In genomic region chr10:110407301-110408170, GRCh38 we compare ENCODE assay signal across 18 cellular contexts.
DNase-seq lines count a peak whose midpoint lies in the region; ATAC-seq, FAIRE-seq and TF ChIP-seq lines count a peak whose summit lies in the region.
"Had no signal": no experiment of that assay in that cellular context is flagged by ENCODE, and none has a peak within 500 bp of the region (broad histone marks: within the 10 kb centered on the region; RNA-seq: fewer than 3 reads in every experiment).

No MANE protein-coding gene starts in this region.

- peak overlapping the region in 8 of 11 experiments; percentile 1 to 100 (median 83); a peak in 13 of 22 replicates for H3K4me2 ChIP-seq in BLaER1 treated with 17β-estradiol and CSF1 and Interleukin-3, amounts not matched to agents 10 nM and 100 nM
- H3K4me2 ChIP-seq in keratinocyte (ENCODE audit: control insufficient read depth, extremely low read depth, insufficient read depth, low read depth, low read length), result peak overlapping the region; percentile 20

- ATAC-seq in HG02798 (IDR thresholded peaks at IDR 0.05; ENCODE audit: poor library complexity, unreplicated experiment), result no peak
- ATAC-seq in T-helper 17 cell, result no peak
- ATAC-seq in heart right ventricle, result no peak
- ATAC-seq: gastrocnemius medialis, SK-N-SH treated with all-trans-retinoic acid at 6 μM for 48 hours had no signal

- dilution Hi-C loops in keratinocyte (cut with MboI; ENCODE audit: extremely low pct_ligation_motif_present, low sequenced_read_pairs), result no loop called here

- H3K4me1 ChIP-seq in BLaER1 treated with 17β-estradiol and CSF1 and Interleukin-3, amounts not matched to agents 10 nM and 100 nM, result peaks cover 14 to 85% (median 43%) of the 10 kb centered on the region in 10 experiments
- peaks cover 12% of the 10 kb centered on the region for H3K4me1 ChIP-seq in HUES48 (ENCODE audit: control insufficient read depth, insufficient read depth, low read length)
- H3K4me1 ChIP-seq in adipocyte (ENCODE audit: control insufficient read depth, insufficient read depth, low read length), result peaks cover 48% of the 10 kb centered on the region
- peaks cover 53% of the 10 kb centered on the region for H3K4me1 ChIP-seq in keratinocyte (ENCODE audit: control insufficient read depth, extremely low read depth, insufficient read depth, low read length)
- peaks cover 0 to 27% (median 9%) of the 10 kb centered on the region in 9 donors for H3K4me1 ChIP-seq in heart right ventricle
- H3K4me1 ChIP-seq: gastrocnemius medialis had no signal

- no peak for FAIRE-seq in keratinocyte (lab: Jason Lieb, UNC)

- no peaks in the 10 kb centered on the region for H4K20me1 ChIP-seq in BLaER1 treated with 17β-estradiol and CSF1 and Interleukin-3, amounts not matched to agents 10 nM and 100 nM
- H4K20me1 ChIP-seq in keratinocyte (ENCODE audit: control insufficient read depth, extremely low read depth, insufficient read depth, low read length), result no peaks in the 10 kb centered on the region

- no peak overlapping the region for H2AFZ ChIP-seq in keratinocyte (ENCODE audit: control insufficient read depth, low read length)

- DNase-seq in adipocyte (ENCODE audit: low read depth), result peak; percentile 29
- no peak for DNase-seq in keratinocyte (ENCODE audit: low read depth, low spot score)
- DNase-seq in AG20443 (ENCODE audit: low spot score), result no peak
- DNase-seq in T-helper 17 cell, result no peak
- DNase-seq in heart right ventricle, result no peak
- DNase-seq: activated B cell treated with CpG ODN at 0.5 μM for 24 hours; activated T-cell treated with anti-CD3 and anti-CD28 coated beads, Interleukin-2, amount 50 U/mL, for 24 hours; amygdala; BE2C; gastrocnemius medialis; immature natural killer cell; naive B cell; right cardiac atrium had no signal

- H3K27ac ChIP-seq in BLaER1 treated with 17β-estradiol and CSF1 and Interleukin-3, amounts not matched to agents 10 nM and 100 nM, result peak overlapping the region in 2 of 11 experiments; percentile 53 to 60; a peak in 6 of 22 replicates
- peak overlapping the region; percentile 25 for H3K27ac ChIP-seq in HUES48 (ENCODE audit: low read depth, low read length)
- peak overlapping the region; percentile 53 for H3K27ac ChIP-seq in keratinocyte (ENCODE audit: control insufficient read depth, insufficient read depth, low read length)
- H3K27ac ChIP-seq in heart right ventricle, result no peak overlapping the region
- H3K27ac ChIP-seq: gastrocnemius medialis had no signal

- H3K9ac ChIP-seq in BLaER1 treated with 17β-estradiol and CSF1 and Interleukin-3, amounts not matched to agents 10 nM and 100 nM, result 0 out of 22 replicates have a peak overlapping the region, but pooled peaks of 1 of the 11 experiments have one; percentile 19
- H3K9ac ChIP-seq in HUES48 (ENCODE audit: low read depth, low read length), result no peak overlapping the region
- H3K9ac ChIP-seq in adipocyte (ENCODE audit: low read length), result no peak overlapping the region
- peak overlapping the region; percentile 36 for H3K9ac ChIP-seq in keratinocyte (ENCODE audit: control insufficient read depth, extremely low read depth, insufficient read depth, low read length)

- H3K4me1 Mint-ChIP-seq in T-helper 17 cell, result peaks cover 10% of the 10 kb centered on the region

- H3K36me3 ChIP-seq in BLaER1 treated with 17β-estradiol and CSF1 and Interleukin-3, amounts not matched to agents 10 nM and 100 nM, result no peaks in the 10 kb centered on the region
- no peaks in the 10 kb centered on the region for H3K36me3 ChIP-seq in HUES48 (ENCODE audit: control insufficient read depth, insufficient read depth, low read length)
- no peaks in the 10 kb centered on the region for H3K36me3 ChIP-seq in adipocyte (ENCODE audit: control insufficient read depth, insufficient read depth, low read length, severe bottlenecking)
- no peaks in the 10 kb centered on the region for H3K36me3 ChIP-seq in keratinocyte (ENCODE audit: control insufficient read depth in 2 of 2, extremely low read depth in 1 of 2, insufficient read depth in 2 of 2, low read length in 2 of 2)
- H3K36me3 ChIP-seq in heart right ventricle, result no peaks in the 10 kb centered on the region
- H3K36me3 ChIP-seq: BE2C, gastrocnemius medialis had no signal

- peaks cover 5% of the 10 kb centered on the region for H3K27me3 Mint-ChIP-seq in T-helper 17 cell
- H3K27me3 Mint-ChIP-seq: activated T-cell treated with anti-CD3 and anti-CD28 coated beads, Interleukin-2, amount 50 U/mL, for 24 hours had no signal

- H3K79me2 ChIP-seq in keratinocyte (ENCODE audit: control insufficient read depth, insufficient read depth, low read length), result no peaks in the 10 kb centered on the region

- TF ChIP-seq CTCF in keratinocyte (optimal IDR thresholded peaks at IDR 0.05 in 1 of 3, IDR thresholded peaks at IDR 0.05 in 1 of 3, conservative IDR thresholded peaks at IDR 0.05 in 1 of 3; ENCODE audit: extremely low read depth in 1 of 3, insufficient read depth in 2 of 3, low read length in 3 of 3), result no peak
- TF ChIP-seq CTCF in heart right ventricle (IDR thresholded peaks at IDR 0.05), result no peak

- intact Hi-C loops in heart right ventricle (cut with DNase I), result no loop called here

- no peak overlapping the region for H3K4me3 Mint-ChIP-seq in T-helper 17 cell
- H3K4me3 Mint-ChIP-seq: activated B cell treated with CpG ODN at 0.5 μM for 24 hours; activated T-cell treated with anti-CD3 and anti-CD28 coated beads, Interleukin-2, amount 50 U/mL, for 24 hours; immature natural killer cell; naive B cell; stimulated activated naive CD8-positive, alpha-beta T cell treated with anti-CD3 and anti-CD28 coated beads, Interleukin-15, Interleukin-2, amounts not matched to agents 100 ng/mL and 50 ng/mL, for 24 hours had no signal

- H3K27me3 ChIP-seq in BLaER1 treated with 17β-estradiol and CSF1 and Interleukin-3, amounts not matched to agents 10 nM and 100 nM, result no peaks in the 10 kb centered on the region
- H3K27me3 ChIP-seq in HUES48 (ENCODE audit: control insufficient read depth, insufficient read depth, low read length) (no peaks in the 10 kb centered on the region), adipocyte (replicated peaks; ENCODE audit: control insufficient read depth, insufficient read depth, low read length) (no peaks in the 10 kb centered on the region), keratinocyte (ENCODE audit: control insufficient read depth, extremely low read depth, insufficient read depth, low read length) (no peaks in the 10 kb centered on the region), heart right ventricle (no peaks in the 10 kb centered on the region)
- H3K27me3 ChIP-seq: BE2C, gastrocnemius medialis had no signal

- H3K4me3 ChIP-seq in BLaER1 treated with 17β-estradiol and CSF1 and Interleukin-3, amounts not matched to agents 10 nM and 100 nM, result no peak overlapping the region
- H3K4me3 ChIP-seq in HUES48 (ENCODE audit: low read depth, low read length), result no peak overlapping the region
- H3K4me3 ChIP-seq in adipocyte (ENCODE audit: low read length), result no peak overlapping the region
- H3K4me3 ChIP-seq in keratinocyte (ENCODE audit: control insufficient read depth in 2 of 3, extremely low read depth in 1 of 3, insufficient read depth in 2 of 3, low read depth in 1 of 3, low read length in 3 of 3), result no peak overlapping the region
- no peak overlapping the region for H3K4me3 ChIP-seq in heart right ventricle
- H3K4me3 ChIP-seq: gastrocnemius medialis had no signal

- no peaks in the 10 kb centered on the region for H3K36me3 Mint-ChIP-seq in T-helper 17 cell (ENCODE audit: low read depth)
- H3K36me3 Mint-ChIP-seq: immature natural killer cell, naive B cell had no signal

- no peaks in the 10 kb centered on the region for H3K9me3 ChIP-seq in BLaER1 treated with 17β-estradiol and CSF1 and Interleukin-3, amounts not matched to agents 10 nM and 100 nM (replicated peaks in 1 of 11)
- H3K9me3 ChIP-seq in HUES48 (ENCODE audit: control insufficient read depth, insufficient read depth, low read length) (no peaks in the 10 kb centered on the region), adipocyte (ENCODE audit: control insufficient read depth, low read length) (no peaks in the 10 kb centered on the region), keratinocyte (ENCODE audit: control insufficient read depth, low read depth, low read length) (no peaks in the 10 kb centered on the region), T-helper 17 cell (ENCODE audit: control insufficient read depth, low read length, poor library complexity, severe bottlenecking) (no peaks in the 10 kb centered on the region), heart right ventricle (no peaks in the 10 kb centered on the region)
- H3K9me3 ChIP-seq: BE2C, gastrocnemius medialis had no signal

- H3K27ac Mint-ChIP-seq in T-helper 17 cell, result no peak overlapping the region
- H3K27ac Mint-ChIP-seq: activated B cell treated with CpG ODN at 0.5 μM for 24 hours; activated T-cell treated with anti-CD3 and anti-CD28 coated beads, Interleukin-2, amount 50 U/mL, for 24 hours; immature natural killer cell; naive B cell; stimulated activated naive CD8-positive, alpha-beta T cell treated with anti-CD3 and anti-CD28 coated beads, Interleukin-15, Interleukin-2, amounts not matched to agents 100 ng/mL and 50 ng/mL, for 24 hours had no signal

- 84 to 90% methylated on average over 8 of the region's 8 CpGs for WGBS in heart right ventricle, 2 donors

- H3K9me1 ChIP-seq in keratinocyte (ENCODE audit: control insufficient read depth, extremely low read depth, insufficient read depth, low read length), result peaks cover 2% of the 10 kb centered on the region

Comparison
In these comparisons a context has a peak if more than half of its experiments do, and no peak if none do; other contexts are left out.
1. H3K27ac ChIP-seq: peak in HUES48 (single experiment) and keratinocyte (single experiment); none in heart right ventricle (0 of 10).